In genomic region chr3:179706233-179706632, GRCh38 we compare ENCODE assay signal across 27 cellular contexts. TPM values are rescaled to one million over a fixed set of nuclear protein-coding genes. Genes with fewer than 3 reads are reported as not detected.
DNase-seq lines count a peak whose midpoint lies in the region; ATAC-seq, FAIRE-seq and TF ChIP-seq lines count a peak whose summit lies in the region.
"Had no signal": no experiment of that assay in that cellular context is flagged by ENCODE, and none has a peak within 500 bp of the region (broad histone marks: within the 10 kb centered on the region; RNA-seq: fewer than 3 reads in every experiment).

No MANE protein-coding gene starts in this region.

- no peak for ATAC-seq in mucosa of descending colon
- ATAC-seq: naive thymus-derived CD8-positive, alpha-beta T cell; pancreas; T-helper 17 cell had no signal

- peaks cover 8% of the 10 kb centered on the region; the same call in 1 of the 2 replicates for H3K4me1 Mint-ChIP-seq in HFFc6 (ENCODE audit: low read depth)
- H3K4me1 Mint-ChIP-seq: activated naive CD8-positive, alpha-beta T cell treated with anti-CD3 and anti-CD28 coated beads, Interleukin-2, amount 10 ng/mL, durations not matched to agents 7 days and 5 days; B cell; memory B cell had no signal

- DNase-seq in D721Med (ENCODE audit: insufficient read length, low spot score) (no peak), HFFc6 (peak; percentile 9), bronchial epithelial cell (ENCODE audit: low read depth) (no peak), myocyte (ENCODE audit: low read depth) (peak; percentile 83), AML-193 (lab: John Stamatoyannopoulos, UW) (no peak), mucosa of descending colon (no peak), dedifferentiated amniotic fluid mesenchymal stem cell (ENCODE audit: extremely low spot score) (no peak)
- DNase-seq: activated CD4-positive, alpha-beta T cell treated with anti-CD3 and anti-CD28 coated beads, Interleukin-2, amount 10 ng/mL, durations not matched to agents 7 days and 5 days; activated CD8-positive, alpha-beta memory T cell treated with anti-CD3 and anti-CD28 coated beads, Interleukin-2, amount 50 U/mL, for 4 hours; activated naive CD8-positive, alpha-beta T cell treated with anti-CD3 and anti-CD28 coated beads, Interleukin-2, amount 10 ng/mL, durations not matched to agents 7 days and 5 days; hippocampal formation; Kasumi-1; naive thymus-derived CD8-positive, alpha-beta T cell; NCI-H1105; NCI-H2171; pancreas; SIG-M5; stimulated activated CD4-positive, alpha-beta T cell treated with anti-CD3 and anti-CD28 coated beads, Interleukin-4, amount 100 ng/mL, for 1 hour; T-helper 17 cell; transverse colon had no signal

- H3K36me3 Mint-ChIP-seq in HFFc6 (ENCODE audit: low read depth) = peaks cover 24% of the 10 kb centered on the region
- H3K36me3 Mint-ChIP-seq: activated naive CD8-positive, alpha-beta T cell treated with anti-CD3 and anti-CD28 coated beads, Interleukin-2, amount 10 ng/mL, durations not matched to agents 7 days and 5 days had no signal

- intact Hi-C loops in mucosa of descending colon (cut with DNase I, micrococcal nuclease) = no loop called here

- FAIRE-seq in D721Med (lab: Jason Lieb, UNC) (peak; percentile 41), bronchial epithelial cell (lab: Jason Lieb, UNC) (peak; percentile 79)
- FAIRE-seq: islet of Langerhans, pancreas had no signal

- TF ChIP-seq CTCF in D721Med (IDR thresholded peaks at IDR 0.05; ENCODE audit: insufficient read depth, missing control alignments) (no peak), HFFc6 (IDR thresholded peaks at IDR 0.05) (no peak), bronchial epithelial cell (IDR thresholded peaks at IDR 0.05; ENCODE audit: insufficient read depth, low read length, severe bottlenecking) (no peak), mucosa of descending colon (IDR thresholded peaks at IDR 0.05) (no peak)

- no peaks in the 10 kb centered on the region for H3K36me3 ChIP-seq in bronchial epithelial cell (ENCODE audit: control insufficient read depth, insufficient read depth, low read length)
- H3K36me3 ChIP-seq in mucosa of descending colon (ENCODE audit: low read depth) = no peaks in the 10 kb centered on the region
- H3K36me3 ChIP-seq: transverse colon had no signal

- no peaks in the 10 kb centered on the region; the same call in 1 of the 2 replicates for H3K27me3 Mint-ChIP-seq in HFFc6 (ENCODE audit: insufficient read depth)
- H3K27me3 Mint-ChIP-seq: activated CD4-positive, alpha-beta T cell treated with anti-CD3 and anti-CD28 coated beads, Interleukin-2, amount 10 ng/mL, durations not matched to agents 7 days and 5 days; activated naive CD8-positive, alpha-beta T cell treated with anti-CD3 and anti-CD28 coated beads, Interleukin-2, amount 10 ng/mL, durations not matched to agents 7 days and 5 days; B cell; dendritic cell treated with granulocyte-macrophage colony-stimulating factor and Interleukin-4, amounts not matched to agents 40 ng/mL and 50 ng/mL, for 4 days; memory B cell; naive thymus-derived CD8-positive, alpha-beta T cell; stimulated activated naive CD8-positive, alpha-beta T cell treated with anti-CD3 and anti-CD28 coated beads, Interleukin-15, Interleukin-2, amounts not matched to agents 100 ng/mL and 50 ng/mL, for 24 hours; T-helper 17 cell had no signal

- H3K4me3 ChIP-seq in bronchial epithelial cell (ENCODE audit: low read depth, low read length) = no peak overlapping the region
- no peak overlapping the region for H3K4me3 ChIP-seq in mucosa of descending colon
- H3K4me3 ChIP-seq: pancreas, smooth muscle cell, transverse colon had no signal

- H3K4me3 Mint-ChIP-seq in HFFc6 = no peak overlapping the region
- H3K4me3 Mint-ChIP-seq: activated CD4-positive, alpha-beta T cell treated with anti-CD3 and anti-CD28 coated beads, Interleukin-2, amount 10 ng/mL, durations not matched to agents 7 days and 5 days; activated naive CD8-positive, alpha-beta T cell treated with anti-CD3 and anti-CD28 coated beads, Interleukin-2, amount 10 ng/mL, durations not matched to agents 7 days and 5 days; B cell; dendritic cell treated with granulocyte-macrophage colony-stimulating factor and Interleukin-4, amounts not matched to agents 40 ng/mL and 50 ng/mL, for 4 days; memory B cell; naive thymus-derived CD8-positive, alpha-beta T cell; stimulated activated naive CD8-positive, alpha-beta T cell treated with anti-CD3 and anti-CD28 coated beads, Interleukin-15, Interleukin-2, amounts not matched to agents 100 ng/mL and 50 ng/mL, for 24 hours; T-helper 17 cell had no signal

- no peaks in the 10 kb centered on the region for H3K4me1 ChIP-seq in mucosa of descending colon (ENCODE audit: low read depth)
- H3K4me1 ChIP-seq: pancreas, transverse colon had no signal

- no peak overlapping the region for H3K27ac Mint-ChIP-seq in HFFc6
- H3K27ac Mint-ChIP-seq: activated CD4-positive, alpha-beta T cell treated with anti-CD3 and anti-CD28 coated beads, Interleukin-2, amount 10 ng/mL, durations not matched to agents 7 days and 5 days; activated naive CD8-positive, alpha-beta T cell treated with anti-CD3 and anti-CD28 coated beads, Interleukin-2, amount 10 ng/mL, durations not matched to agents 7 days and 5 days; activated T-helper 2 cell treated with anti-CD3 and anti-CD28 coated beads, Interferon-gamma antibody, Interleukin-2, Interleukin-4, amounts not matched to agents 10 μg/mL and 5 μg/mL and 100 μg/mL, durations not matched to agents 14 hours and 24 hours and 36 hours; B cell; dendritic cell treated with granulocyte-macrophage colony-stimulating factor and Interleukin-4, amounts not matched to agents 40 ng/mL and 50 ng/mL, for 4 days; memory B cell; naive thymus-derived CD8-positive, alpha-beta T cell; stimulated activated naive CD8-positive, alpha-beta T cell treated with anti-CD3 and anti-CD28 coated beads, Interleukin-15, Interleukin-2, amounts not matched to agents 100 ng/mL and 50 ng/mL, for 24 hours; T-helper 17 cell had no signal

- H3K9me3 ChIP-seq in mucosa of descending colon = no peaks in the 10 kb centered on the region
- H3K9me3 ChIP-seq: pancreas, transverse colon had no signal

- H3K27me3 ChIP-seq in bronchial epithelial cell (ENCODE audit: control insufficient read depth, insufficient read depth, low read length) = no peaks in the 10 kb centered on the region
- H3K27me3 ChIP-seq: pancreas, transverse colon had no signal

- no peaks in the 10 kb centered on the region for H3K9me3 Mint-ChIP-seq in HFFc6
- H3K9me3 Mint-ChIP-seq: activated CD4-positive, alpha-beta T cell treated with anti-CD3 and anti-CD28 coated beads, Interleukin-2, amount 10 ng/mL, durations not matched to agents 7 days and 5 days; activated naive CD8-positive, alpha-beta T cell treated with anti-CD3 and anti-CD28 coated beads, Interleukin-2, amount 10 ng/mL, durations not matched to agents 7 days and 5 days; activated T-helper 2 cell treated with anti-CD3 and anti-CD28 coated beads, Interferon-gamma antibody, Interleukin-2, Interleukin-4, amounts not matched to agents 10 μg/mL and 5 μg/mL and 100 μg/mL, durations not matched to agents 14 hours and 24 hours and 36 hours; dendritic cell treated with granulocyte-macrophage colony-stimulating factor and Interleukin-4, amounts not matched to agents 40 ng/mL and 50 ng/mL, for 4 days; memory B cell; naive thymus-derived CD8-positive, alpha-beta T cell; stimulated activated naive CD8-positive, alpha-beta T cell treated with anti-CD3 and anti-CD28 coated beads, Interleukin-15, Interleukin-2, amounts not matched to agents 100 ng/mL and 50 ng/mL, for 24 hours had no signal

RNA-seq across cellular contexts. Expression of gene USP13, which starts 53.4 kb away (rescaled TPM):
- total RNA-seq in HFFc6 (2021; fragmentation: NEBNext Ultra II Directional; extraction: Animal tissue kit (Norgen Biotek cat#: 25700)) = 10 to 100 TPM; 17.1 to 25.0 (median 21.5) TPM
- total RNA-seq in bronchial epithelial cell (0.77 and 0.79 TPM in 2 replicates), myocyte (29.8 and 50.1 TPM in 2 replicates), mucosa of descending colon (1 to 10 TPM; 3.6 to 9.3 (median 5.5) TPM)
- 9.7 TPM for polyA plus RNA-seq in myocyte (2012)

Comparison
In these comparisons a context has a peak if more than half of its experiments do, and no peak if none do; other contexts are left out.
1. DNase-seq: peak in HFFc6 (single experiment) and myocyte (single experiment); none in D721Med (single experiment), bronchial epithelial cell (single experiment), AML-193 (0 of 2), mucosa of descending colon (0 of 3) and dedifferentiated amniotic fluid mesenchymal stem cell (single experiment).